In the genomic region with DNA sequence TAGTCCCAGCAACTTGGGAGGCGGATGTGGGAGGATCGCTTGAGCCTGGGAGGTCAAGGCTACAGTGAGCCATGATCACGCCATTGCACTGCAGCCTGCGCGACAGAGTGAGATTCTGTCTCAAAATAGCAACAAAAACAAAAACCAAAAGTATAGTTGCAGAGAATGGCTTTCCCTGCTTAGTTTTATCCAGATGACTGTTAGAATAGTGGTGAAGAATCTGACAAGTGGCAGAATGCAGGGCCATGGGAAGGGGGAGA, we compare ENCODE assay signal across 9 cellular contexts.
"Had no signal": no experiment of that assay in that cellular context is flagged by ENCODE, and none has a peak within 500 bp of the region (broad histone marks: within the 10 kb centered on the region; RNA-seq: fewer than 3 reads in every experiment).

No MANE protein-coding gene starts in this region.

- DNase-seq: activated B cell treated with CpG ODN at 0.5 μM for 24 hours; activated CD4-positive, alpha-beta T cell treated with anti-CD3 and anti-CD28 coated beads, Interleukin-2, amount 10 ng/mL, durations not matched to agents 7 days and 5 days; activated naive CD4-positive, alpha-beta T cell treated with anti-CD3 and anti-CD28 coated beads, Interleukin-2, amount 10 ng/mL, durations not matched to agents 7 days and 5 days; activated T-cell treated with anti-CD3 and anti-CD28 coated beads for 4 hours; left colon; natural killer cell; stimulated activated CD4-positive, alpha-beta T cell treated with anti-CD3 and anti-CD28 coated beads, Interleukin-4, amount 100 ng/mL, for 1 hour; stimulated activated CD8-positive, alpha-beta memory T cell treated with anti-CD3 and anti-CD28 coated beads, Interleukin-4, amount 100 ng/mL, for 48 hours; T-helper 1 cell had no signal

- ATAC-seq: natural killer cell had no signal
